In the genomic region with DNA sequence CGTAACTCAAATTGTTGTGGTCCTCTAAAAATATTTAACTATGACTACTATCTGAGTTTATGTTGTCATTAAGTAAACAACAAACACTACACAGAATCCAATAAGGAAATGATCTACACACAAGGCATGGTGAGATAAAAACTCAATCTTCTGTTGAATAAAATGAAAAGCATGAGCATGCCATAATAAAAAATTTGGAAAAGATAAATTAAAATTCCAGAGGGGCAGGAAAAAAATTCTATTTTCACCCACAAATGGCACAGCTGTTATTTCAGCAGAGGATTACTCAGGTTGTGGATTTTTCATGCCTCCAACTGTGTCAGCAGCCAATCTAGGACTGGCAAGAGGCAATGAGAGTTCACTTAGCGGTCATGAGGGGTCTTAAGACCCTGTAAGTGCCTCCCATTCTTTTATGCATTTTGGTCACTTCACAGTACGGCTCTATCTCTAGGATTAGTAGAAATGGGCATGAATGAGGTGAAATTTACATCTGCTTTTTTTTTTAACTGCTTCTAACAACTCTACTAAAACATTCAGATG, we compare ENCODE assay signal across 18 cellular contexts.
DNase-seq lines count a peak whose midpoint lies in the region; ATAC-seq, FAIRE-seq and TF ChIP-seq lines count a peak whose summit lies in the region.
"Had no signal": no experiment of that assay in that cellular context is flagged by ENCODE, and none has a peak within 500 bp of the region (broad histone marks: within the 10 kb centered on the region; RNA-seq: fewer than 3 reads in every experiment).

No MANE protein-coding gene starts in this region.

- peaks cover 49% of the 10 kb centered on the region for H3K36me3 Mint-ChIP-seq in activated CD4-positive, alpha-beta T cell treated with anti-CD3 and anti-CD28 coated beads, Interleukin-2, amount 10 ng/mL, durations not matched to agents 24 days and 14 days (ENCODE audit: low read depth)
- H3K36me3 Mint-ChIP-seq: IgD-negative memory B cell had no signal

- no peak overlapping the region for H2BK12ac ChIP-seq in mesenchymal stem cell (ENCODE audit: low read length in 2 of 2)

- H3K27ac Mint-ChIP-seq in activated CD4-positive, alpha-beta T cell treated with anti-CD3 and anti-CD28 coated beads, Interleukin-2, amount 10 ng/mL, durations not matched to agents 24 days and 14 days = peak overlapping the region; percentile 22
- H3K27ac Mint-ChIP-seq: IgD-negative memory B cell had no signal

- no peak overlapping the region for H2BK15ac ChIP-seq in mesenchymal stem cell (ENCODE audit: low read depth, poor library complexity, severe bottlenecking)

- H3K27me3 ChIP-seq in PC-3 (ENCODE audit: low read length) (no peaks in the 10 kb centered on the region), mesenchymal stem cell (ENCODE audit: control insufficient read depth in 1 of 2, insufficient read depth in 1 of 2, low read length in 2 of 2) (peaks cover 0 to 38% of the 10 kb centered on the region in 2 experiments), small intestine (ENCODE audit: control insufficient read depth in 2 of 2, insufficient read depth in 2 of 2, low read length in 2 of 2) (no peaks in the 10 kb centered on the region)
- H3K27me3 ChIP-seq: BLaER1 treated with 17β-estradiol and CSF1 and Interleukin-3, amounts not matched to agents 10 nM and 100 nM had no signal

- no peak overlapping the region for H2AK5ac ChIP-seq in mesenchymal stem cell (ENCODE audit: low read length, severe bottlenecking)

- no peak overlapping the region for H3K23ac ChIP-seq in mesenchymal stem cell (ENCODE audit: low read length in 2 of 2)

- no TSS peak for BruUV-seq in PC-3 (replicated peaks; lab: Mats Ljungman, UMichigan)

- H3K9me3 ChIP-seq in PC-3 (ENCODE audit: low read length) = no peaks in the 10 kb centered on the region
- H3K9me3 ChIP-seq in mesenchymal stem cell (ENCODE audit: control insufficient read depth, low read length) = peaks cover 2% of the 10 kb centered on the region
- H3K9me3 ChIP-seq in small intestine (ENCODE audit: control insufficient read depth, low read depth) = no peaks in the 10 kb centered on the region

- no CpG with 5 or more reads among the region's 3 CpGs for WGBS in mesenchymal stem cell
- 69 to 92% (median 90%) methylated on average over 3 of the region's 3 CpGs for WGBS in small intestine, 3 donors

- no peak overlapping the region for H3K4me3 Mint-ChIP-seq in activated CD4-positive, alpha-beta T cell treated with anti-CD3 and anti-CD28 coated beads, Interleukin-2, amount 10 ng/mL, durations not matched to agents 24 days and 14 days
- H3K4me3 Mint-ChIP-seq: IgD-negative memory B cell had no signal

- H3K4me2 ChIP-seq in PC-3 (ENCODE audit: low read length) (peak overlapping the region; percentile 59), mesenchymal stem cell (ENCODE audit: low read length, poor library complexity, severe bottlenecking) (no peak overlapping the region)
- H3K4me2 ChIP-seq: BLaER1 treated with 17β-estradiol and CSF1 and Interleukin-3, amounts not matched to agents 10 nM and 100 nM had no signal

- H3K79me1 ChIP-seq in mesenchymal stem cell (replicated peaks; ENCODE audit: low read length, poor library complexity, severe bottlenecking) = no peaks in the 10 kb centered on the region

- no peaks in the 10 kb centered on the region for H3K9me3 Mint-ChIP-seq in activated CD4-positive, alpha-beta T cell treated with anti-CD3 and anti-CD28 coated beads, Interleukin-2, amount 10 ng/mL, durations not matched to agents 24 days and 14 days
- H3K9me3 Mint-ChIP-seq: IgD-negative memory B cell had no signal

- TF ChIP-seq CTCF in PC-3 (conservative IDR thresholded peaks at IDR 0.05; ENCODE audit: low read depth, low read length) = no peak

- peaks cover 29% of the 10 kb centered on the region for H3K4me1 Mint-ChIP-seq in activated CD4-positive, alpha-beta T cell treated with anti-CD3 and anti-CD28 coated beads, Interleukin-2, amount 10 ng/mL, durations not matched to agents 24 days and 14 days

- H2AFZ ChIP-seq in PC-3 (ENCODE audit: low read length) (no peak overlapping the region), mesenchymal stem cell (ENCODE audit: low read depth, low read length) (no peak overlapping the region)

- no peaks in the 10 kb centered on the region for H3K9me2 ChIP-seq in PC-3 (replicated peaks; ENCODE audit: low read length)

- no peak overlapping the region for H3K4ac ChIP-seq in mesenchymal stem cell (ENCODE audit: low read depth in 1 of 2, low read length in 2 of 2)

- peaks cover 53% of the 10 kb centered on the region for H3K4me1 ChIP-seq in PC-3 (ENCODE audit: insufficient read depth, low read length)
- peaks cover 4% of the 10 kb centered on the region for H3K4me1 ChIP-seq in mesenchymal stem cell (ENCODE audit: control insufficient read depth, insufficient read depth, low read depth, low read length)
- H3K4me1 ChIP-seq in small intestine (ENCODE audit: control insufficient read depth in 2 of 2, insufficient read depth in 1 of 2, low read depth in 1 of 2, low read length in 1 of 2) = no peaks in the 10 kb centered on the region

- H4K91ac ChIP-seq in mesenchymal stem cell (ENCODE audit: low read length) = no peak overlapping the region

- H3K14ac ChIP-seq in mesenchymal stem cell (ENCODE audit: low read length in 2 of 2) = no peak overlapping the region

- H3K36me3 ChIP-seq in PC-3 (ENCODE audit: low read depth, low read length) = peaks cover 33% of the 10 kb centered on the region
- peaks cover 3 to 16% of the 10 kb centered on the region in 2 experiments for H3K36me3 ChIP-seq in mesenchymal stem cell (ENCODE audit: control insufficient read depth in 1 of 2, insufficient read depth in 2 of 2, low read depth in 1 of 2, low read length in 2 of 2)
- no peaks in the 10 kb centered on the region for H3K36me3 ChIP-seq in small intestine (ENCODE audit: control insufficient read depth in 2 of 2, insufficient read depth in 2 of 2, low read length in 2 of 2)
- H3K36me3 ChIP-seq: BLaER1 treated with 17β-estradiol and CSF1 and Interleukin-3, amounts not matched to agents 10 nM and 100 nM had no signal

- H2BK120ac ChIP-seq in mesenchymal stem cell (ENCODE audit: low read depth, low read length) = no peak overlapping the region

- no peaks in the 10 kb centered on the region for H3F3A ChIP-seq in PC-3 (ENCODE audit: low read length, unreplicated experiment)

- peak; percentile 21; the same call in 1 of the 2 replicates for ATAC-seq in PC-3
- ATAC-seq: Right ventricle myocardium inferior, SK-N-SH treated with all-trans-retinoic acid at 6 μM for 48 hours had no signal

- no peak overlapping the region for H3K18ac ChIP-seq in mesenchymal stem cell (ENCODE audit: low read depth in 1 of 2, low read length in 2 of 2)

- H3K79me2 ChIP-seq in PC-3 (ENCODE audit: low read length) = peaks cover 96% of the 10 kb centered on the region

- intact Hi-C loops in activated CD4-positive, alpha-beta T cell treated with anti-CD3 and anti-CD28 coated beads, Interleukin-2, amount 10 ng/mL, durations not matched to agents 24 days and 14 days (cut with micrococcal nuclease) = no loop called here
- intact Hi-C loops in PC-3 (cut with micrococcal nuclease) = loop anchor here (5.0 to 10.0 kb wide), 2 partner anchors 204 to 323 kb away; no protein-coding TSS in a partner anchor

- H4K20me1 ChIP-seq in PC-3 (ENCODE audit: low read length) = no peaks in the 10 kb centered on the region
- H4K20me1 ChIP-seq: BLaER1 treated with 17β-estradiol and CSF1 and Interleukin-3, amounts not matched to agents 10 nM and 100 nM had no signal

- H4K8ac ChIP-seq in mesenchymal stem cell (ENCODE audit: low read length) = no peak overlapping the region

- FAIRE-seq in small intestine (lab: Jason Lieb, UNC) = no peak

- H3K27me3 Mint-ChIP-seq in activated CD4-positive, alpha-beta T cell treated with anti-CD3 and anti-CD28 coated beads, Interleukin-2, amount 10 ng/mL, durations not matched to agents 24 days and 14 days = no peaks in the 10 kb centered on the region

- no peak for DNase-seq in activated CD4-positive, alpha-beta T cell treated with anti-CD3 and anti-CD28 coated beads, Interleukin-2, amount 10 ng/mL, durations not matched to agents 24 days and 14 days
- no peak for DNase-seq in activated CD4-positive, alpha-beta T cell treated with anti-CD3 and anti-CD28 coated beads, Interleukin-2, amount 50 U/mL, for 1 hour
- DNase-seq in PC-3 = peak; percentile 55
- DNase-seq in epithelial cell of prostate (ENCODE audit: low read depth, low spot score) = no peak
- no peak for DNase-seq in mesenchymal stem cell
- DNase-seq in stimulated activated CD4-positive, alpha-beta T cell treated with anti-CD3 and anti-CD28 coated beads, Interleukin-4, amount 100 ng/mL, for 4 hours = no peak
- DNase-seq in small intestine = no peak
- no peak for DNase-seq in D341Med (ENCODE audit: low spot score)
- DNase-seq: DMS 273 treated with DMSO at 0.1 percent for 48 hours, HCEC 1CT, Kasumi-1, NCI-H1105 treated with DMSO at 0.1 percent for 48 hours, NCI-H187, NCI-H226 had no signal

- no peak overlapping the region for H2BK5ac ChIP-seq in mesenchymal stem cell (ENCODE audit: low read depth, low read length, poor library complexity, severe bottlenecking)

- CTCF ChIA-PET in PC-3 (lab: Charles Lee) = no interaction called here

- H3K27ac ChIP-seq in PC-3 (ENCODE audit: low read length) (peak overlapping the region; percentile 81), epithelial cell of prostate (peak overlapping the region; percentile 46), mesenchymal stem cell (ENCODE audit: low read length, poor library complexity, severe bottlenecking) (no peak overlapping the region), small intestine (ENCODE audit: low read depth in 1 of 2, low read length in 1 of 2) (no peak overlapping the region)
- H3K27ac ChIP-seq: BLaER1 treated with 17β-estradiol and CSF1 and Interleukin-3, amounts not matched to agents 10 nM and 100 nM had no signal

- POLR2A ChIA-PET in PC-3 (lab: Charles Lee; ENCODE audit: unreplicated experiment) = no interaction called here

- H3K9ac ChIP-seq in PC-3 (ENCODE audit: low read length) (peak overlapping the region; percentile 34; the same call in 1 of the 2 replicates), mesenchymal stem cell (ENCODE audit: low read length) (no peak overlapping the region)
- H3K9ac ChIP-seq: BLaER1 treated with 17β-estradiol and CSF1 and Interleukin-3, amounts not matched to agents 10 nM and 100 nM had no signal

- H3K4me3 ChIP-seq in PC-3 (ENCODE audit: low read length) (no peak overlapping the region), mesenchymal stem cell (ENCODE audit: insufficient read depth in 1 of 2, low read depth in 1 of 2, low read length in 2 of 2) (no peak overlapping the region), small intestine (ENCODE audit: low read depth in 1 of 2, low read length in 2 of 2) (no peak overlapping the region)
- H3K4me3 ChIP-seq: BLaER1 treated with 17β-estradiol and CSF1 and Interleukin-3, amounts not matched to agents 10 nM and 100 nM had no signal

Comparison
In these comparisons a context has a peak if more than half of its experiments do, and no peak if none do; other contexts are left out.
1. H3K27ac ChIP-seq: peak in PC-3 (single experiment) and epithelial cell of prostate (single experiment); none in mesenchymal stem cell (single experiment) and small intestine (0 of 2).